ENCODE assay signal across 2 cellular contexts in genomic region chr10:58747687-58748086, GRCh38.
TF ChIP-seq lines count a peak whose summit lies in the region.

No MANE protein-coding gene starts in this region.

TF ChIP-seq in liver, 16 proteins besides CTCF, POLR2A, EP300 and RAD21:
- TF ChIP-seq FOXA2 (IDR thresholded peaks at IDR 0.05), result peak; percentile 66
- TF ChIP-seq FOXA1 (IDR thresholded peaks at IDR 0.05), result peak; percentile 36
- TF ChIP-seq JUND (IDR thresholded peaks at IDR 0.05), result no peak
- TF ChIP-seq HNF4A (conservative IDR thresholded peaks at IDR 0.05), result peak; percentile 37 to 60
- TF ChIP-seq YY1 (IDR thresholded peaks at IDR 0.05), result peak; percentile 52
- no peak for TF ChIP-seq TAF1 (conservative IDR thresholded peaks at IDR 0.05)
- TF ChIP-seq NR2F2 (IDR thresholded peaks at IDR 0.05), result no peak
- TF ChIP-seq ATF3 (IDR thresholded peaks at IDR 0.05), result no peak
- peak; percentile 15 for TF ChIP-seq MAX (IDR thresholded peaks at IDR 0.05)
- TF ChIP-seq RXRA (IDR thresholded peaks at IDR 0.05), result peak in 1 of 2 donors; percentile 50
- TF ChIP-seq HNF4G (IDR thresholded peaks at IDR 0.05), result no peak
- TF ChIP-seq REST (IDR thresholded peaks at IDR 0.05), result no peak
- TF ChIP-seq EGR1 (IDR thresholded peaks at IDR 0.05; ENCODE audit: low read depth in 2 of 2), result no peak
- no peak for TF ChIP-seq ZBTB33 (IDR thresholded peaks at IDR 0.05)
- no peak for TF ChIP-seq GABPA (IDR thresholded peaks at IDR 0.05 in 1 of 2, conservative IDR thresholded peaks at IDR 0.05 in 1 of 2)
- TF ChIP-seq SP1 (IDR thresholded peaks at IDR 0.05), result peak; percentile 15

TF ChIP-seq in HepG2, 621 proteins besides CTCF, POLR2A, EP300 and RAD21:
- no peak for TF ChIP-seq RFXANK (CRISPR knock-in tag; IDR thresholded peaks at IDR 0.05)
- no peak for TF ChIP-seq ZNF251 (CRISPR knock-in tag; IDR thresholded peaks at IDR 0.05)
- no peak for TF ChIP-seq ZFP62 (CRISPR knock-in tag; IDR thresholded peaks at IDR 0.05)
- TF ChIP-seq PRDM10 (CRISPR knock-in tag; IDR thresholded peaks at IDR 0.05; ENCODE audit: low read depth), result no peak
- TF ChIP-seq MIER3 (CRISPR knock-in tag; IDR thresholded peaks at IDR 0.05; ENCODE audit: borderline replicate concordance), result no peak
- TF ChIP-seq NFE2L1 (CRISPR knock-in tag; IDR thresholded peaks at IDR 0.05; ENCODE audit: borderline replicate concordance), result no peak
- no peak for TF ChIP-seq ZNF121 (CRISPR knock-in tag; IDR thresholded peaks at IDR 0.05)
- no peak for TF ChIP-seq KDM6A (CRISPR knock-in tag; IDR thresholded peaks at IDR 0.05; ENCODE audit: low read depth)
- TF ChIP-seq AFF4 (CRISPR knock-in tag; IDR thresholded peaks at IDR 0.05), result no peak
- no peak for TF ChIP-seq FOXA1 (IDR thresholded peaks at IDR 0.05)
- no peak for TF ChIP-seq FOXA1 (CRISPR knock-in tag; IDR thresholded peaks at IDR 0.05)
- TF ChIP-seq KDM2A (CRISPR knock-in tag; IDR thresholded peaks at IDR 0.05; ENCODE audit: borderline replicate concordance, low read depth), result no peak
- TF ChIP-seq TBL1XR1 (IDR thresholded peaks at IDR 0.05; ENCODE audit: borderline replicate concordance, low read length, partially characterized antibody), result no peak
- no peak for TF ChIP-seq NCOA5 (CRISPR knock-in tag; IDR thresholded peaks at IDR 0.05)
- TF ChIP-seq MXI1 (IDR thresholded peaks at IDR 0.05; ENCODE audit: borderline replicate concordance, low read depth, low read length), result no peak
- TF ChIP-seq NCOR1 (IDR thresholded peaks at IDR 0.05; ENCODE audit: borderline replicate concordance, low read length), result no peak
- TF ChIP-seq ZBTB25 (CRISPR knock-in tag; IDR thresholded peaks at IDR 0.05), result no peak
- no peak for TF ChIP-seq ZBTB37 (CRISPR knock-in tag; IDR thresholded peaks at IDR 0.05)
- no peak for TF ChIP-seq CBX2 (IDR thresholded peaks at IDR 0.05; ENCODE audit: low read depth, low read length)
- no peak for TF ChIP-seq CBX2 (CRISPR knock-in tag; IDR thresholded peaks at IDR 0.05; ENCODE audit: low read depth)
